In the genomic region with DNA sequence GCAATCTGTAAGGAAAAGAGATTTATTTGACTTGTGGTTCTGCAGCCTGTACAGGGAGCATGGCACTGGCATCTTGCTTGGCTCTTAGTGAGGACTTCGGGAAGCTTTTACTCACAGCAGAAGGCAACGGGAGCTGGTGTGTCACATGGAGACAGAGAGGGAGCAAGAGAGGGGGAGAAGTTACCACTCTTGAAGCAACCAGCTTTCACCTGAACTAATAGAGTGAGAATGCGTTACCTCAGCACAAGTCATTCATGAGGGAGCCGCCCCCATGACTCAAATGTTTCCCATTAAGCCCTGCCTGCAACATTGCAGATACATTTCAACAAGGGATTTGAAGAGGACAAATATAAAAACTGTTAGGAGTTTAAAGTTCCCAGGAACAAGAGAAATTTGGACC, we compare ENCODE assay signal across 11 cellular contexts.
"Had no signal": no experiment of that assay in that cellular context is flagged by ENCODE, and none has a peak within 500 bp of the region (broad histone marks: within the 10 kb centered on the region; RNA-seq: fewer than 3 reads in every experiment).

No MANE protein-coding gene starts in this region.

- H3K36me3 ChIP-seq: esophagus muscularis mucosa, neural progenitor cell, pancreas, vagina had no signal

- H3K27ac ChIP-seq: esophagus muscularis mucosa, neural progenitor cell, pancreas, vagina had no signal

- H3K4me3 ChIP-seq: esophagus muscularis mucosa, neural progenitor cell, pancreas, vagina had no signal

- H3K9me3 ChIP-seq: esophagus muscularis mucosa, pancreas, vagina had no signal

- ATAC-seq: pancreas, T-cell had no signal

- DNase-seq: activated B cell treated with CpG ODN at 0.5 μM for 24 hours; activated CD4-positive, alpha-beta T cell treated with anti-CD3 and anti-CD28 coated beads, Interleukin-2, amount 10 ng/mL, durations not matched to agents 24 days and 14 days; activated naive CD4-positive, alpha-beta T cell; central memory CD4-positive, alpha-beta T cell; glutamatergic neuron; midbrain; pancreas; T-cell had no signal

- H3K4me1 ChIP-seq: esophagus muscularis mucosa, neural progenitor cell, pancreas, vagina had no signal

- H3K27me3 ChIP-seq: esophagus muscularis mucosa, neural progenitor cell, pancreas, vagina had no signal
